In the genomic region with DNA sequence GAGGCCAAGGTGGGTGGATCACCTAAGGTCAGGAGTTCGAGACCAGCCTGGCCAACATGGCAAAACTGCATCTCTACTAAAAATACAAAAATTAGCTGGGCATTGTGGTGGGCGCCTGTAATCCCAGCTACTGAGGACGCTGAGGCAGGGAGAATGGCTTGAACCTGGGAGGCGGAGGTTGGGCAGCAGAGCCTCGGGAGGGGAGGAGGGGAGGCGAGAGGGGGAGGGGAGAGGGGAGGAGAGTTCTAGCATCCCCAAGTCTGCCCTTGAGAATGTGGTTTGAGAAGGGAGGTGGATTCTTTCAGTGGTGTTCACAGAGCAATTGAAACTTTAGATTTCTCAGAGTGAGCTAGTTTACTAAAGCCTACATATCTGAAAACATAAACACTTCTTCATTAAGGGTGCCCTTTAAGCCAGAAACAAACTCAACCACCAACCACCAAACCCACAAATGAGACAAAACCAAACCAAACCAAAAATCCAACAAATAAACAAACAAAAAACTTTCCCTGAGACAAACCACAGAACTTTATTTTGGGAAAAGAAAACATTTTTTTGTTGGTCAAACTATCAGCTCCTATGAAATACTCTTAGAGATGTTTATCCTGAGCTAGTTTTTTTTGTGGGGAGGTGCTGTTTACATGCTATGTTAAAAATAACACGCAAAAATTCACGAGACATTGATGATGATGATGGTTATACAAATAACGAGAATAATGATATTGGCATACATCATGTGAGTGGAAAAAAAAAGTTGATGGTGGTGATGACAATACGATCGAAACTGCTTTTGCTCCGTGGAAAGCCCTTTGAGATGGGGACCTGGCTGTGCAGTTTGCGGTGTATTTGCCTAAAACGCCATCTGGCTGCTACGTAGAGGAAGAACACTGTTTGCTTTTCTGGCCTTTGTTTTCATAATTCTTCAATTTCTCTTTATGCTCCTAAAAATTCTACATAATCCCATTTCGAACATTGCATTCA, we compare ENCODE assay signal across 8 cellular contexts.
DNase-seq lines count a peak whose midpoint lies in the region; ATAC-seq and TF ChIP-seq lines count a peak whose summit lies in the region.

No MANE protein-coding gene starts in this region.

- no peaks in the 10 kb centered on the region for H3K9me3 ChIP-seq in BE2C
- H3K9me3 ChIP-seq in HUES6 (ENCODE audit: control insufficient read depth, insufficient read depth, low read depth, low read length): no peaks in the 10 kb centered on the region
- no peaks in the 10 kb centered on the region for H3K9me3 ChIP-seq in upper lobe of right lung

- H3K27me3 Mint-ChIP-seq in MCF 10A (ENCODE audit: insufficient read depth, unreplicated experiment): peaks cover 30% of the 10 kb centered on the region

- no peaks in the 10 kb centered on the region for H3K4me1 Mint-ChIP-seq in MCF 10A (ENCODE audit: insufficient read depth, unreplicated experiment)

- ATAC-seq in GM18867 (IDR thresholded peaks at IDR 0.05; ENCODE audit: unreplicated experiment) (peak; percentile 24), upper lobe of right lung (no peak)

- H3K36me3 ChIP-seq in BE2C (no peaks in the 10 kb centered on the region), HUES6 (ENCODE audit: control insufficient read depth, insufficient read depth, low read length) (peaks cover 1% of the 10 kb centered on the region; the same call in 1 of the 2 replicates), upper lobe of right lung (no peaks in the 10 kb centered on the region)

- no peaks in the 10 kb centered on the region for H3K4me1 ChIP-seq in BE2C
- H3K4me1 ChIP-seq in HUES6 (ENCODE audit: control insufficient read depth, insufficient read depth, low read length): peaks cover 27% of the 10 kb centered on the region
- H3K4me1 ChIP-seq in upper lobe of right lung: no peaks in the 10 kb centered on the region

- intact Hi-C loops in MCF 10A (cut with micrococcal nuclease) (loop anchor here (1.0 kb wide), 1 partner anchor 160 kb away; no protein-coding TSS in a partner anchor), upper lobe of right lung (cut with DNase I) (no loop called here)

- 0 out of 2 replicates have a peak, but pooled peaks cover 4% of the 10 kb centered on the region for H3K27me3 ChIP-seq in BE2C
- H3K27me3 ChIP-seq in HUES6 (ENCODE audit: control insufficient read depth, insufficient read depth, low read length): 0 out of 2 replicates have a peak, but pooled peaks cover 5% of the 10 kb centered on the region
- H3K27me3 ChIP-seq in upper lobe of right lung: no peaks in the 10 kb centered on the region

- no peak overlapping the region for H3K27ac Mint-ChIP-seq in MCF 10A (ENCODE audit: low read depth, unreplicated experiment)

- no peak overlapping the region for H3K4me3 Mint-ChIP-seq in MCF 10A (ENCODE audit: unreplicated experiment)

- peak; percentile 14 for DNase-seq in BE2C
- peak; percentile 51 for DNase-seq in SW480 (ENCODE audit: low spot score)
- peak; percentile 23 for DNase-seq in MCF 10A (ENCODE audit: unreplicated experiment)
- DNase-seq in lung microvascular endothelial cell (ENCODE audit: low read depth in 2 of 2): peak; percentile 61 to 78
- no peak for DNase-seq in upper lobe of right lung
- DNase-seq in iPS-NIHi7 (ENCODE audit: extremely low spot score): no peak

- no peaks in the 10 kb centered on the region for H3K9me3 Mint-ChIP-seq in MCF 10A (ENCODE audit: unreplicated experiment)

- CTCF ChIA-PET in MCF 10A (lab: Yijun Ruan, JAX): interaction anchor here (0.7 to 2.3 kb wide), 13 partner anchors 10 to 908 kb away, joined by 3 to 13 read pairs (median 4); no protein-coding TSS in a partner anchor

- H3K9ac ChIP-seq in HUES6 (ENCODE audit: low read length): no peak overlapping the region

- POLR2A ChIA-PET in MCF 10A (lab: Yijun Ruan, JAX): interaction anchor here (0.9 kb wide), 1 partner anchor 36 kb away, joined by 3 read pairs; no protein-coding TSS in a partner anchor

- H3K36me3 Mint-ChIP-seq in MCF 10A (ENCODE audit: insufficient read depth, unreplicated experiment): peaks cover 24% of the 10 kb centered on the region

- H3K4me3 ChIP-seq in BE2C (ENCODE audit: low read depth, low read length) (no peak overlapping the region), HUES6 (ENCODE audit: low read depth, low read length) (0 out of 2 replicates have a peak overlapping the region, but pooled peaks have one; percentile 12), upper lobe of right lung (no peak overlapping the region)

- H3K27ac ChIP-seq in HUES6 (ENCODE audit: low read depth, low read length) (no peak overlapping the region), upper lobe of right lung (no peak overlapping the region)

- BruUV-seq in MCF 10A (replicated peaks; lab: Mats Ljungman, UMichigan): no TSS peak

- TF ChIP-seq CTCF in BE2C (IDR thresholded peaks at IDR 0.05; ENCODE audit: low read depth, low read length) (peak; percentile 57), MCF 10A (IDR thresholded peaks at IDR 0.05; ENCODE audit: unreplicated experiment) (peak; percentile 25), upper lobe of right lung (IDR thresholded peaks at IDR 0.05) (peak; percentile 52)

Comparison
In these comparisons a context has a peak if more than half of its experiments do, and no peak if none do; other contexts are left out.
1. DNase-seq: peak in BE2C (single experiment), SW480 (single experiment), MCF 10A (single experiment) and lung microvascular endothelial cell (2 of 2); none in upper lobe of right lung (single experiment) and iPS-NIHi7 (single experiment).
2. Peak in every context shown above with its lines, with median percentiles within 50 percentile points of each other: CTCF ChIP-seq.